8 cellular contexts compared by ENCODE assay signal in genomic region chr5:59126665-59127354, GRCh38.
DNase-seq lines count a peak whose midpoint lies in the region; ATAC-seq, FAIRE-seq and TF ChIP-seq lines count a peak whose summit lies in the region.

No MANE protein-coding gene starts in this region.

- POLR2A ChIA-PET in PC-9 (lab: Charles Lee; ENCODE audit: unreplicated experiment), result interaction anchor here (0.6 to 0.7 kb wide), 2 partner anchors 8 to 143 kb away, joined by 4 read pairs; no protein-coding TSS in a partner anchor

- H3K36me3 ChIP-seq in DND-41 (ENCODE audit: insufficient read depth, low read length) (no peaks in the 10 kb centered on the region), PC-9 (ENCODE audit: low read depth) (no peaks in the 10 kb centered on the region), fibroblast of lung (ENCODE audit: control insufficient read depth, insufficient read depth, low read length) (no peaks in the 10 kb centered on the region)

- H3K4me2 ChIP-seq in DND-41 (ENCODE audit: insufficient read depth, low read length), result peak overlapping the region; percentile 58
- peak overlapping the region; percentile 60 for H3K4me2 ChIP-seq in PC-9
- peak overlapping the region; percentile 65 for H3K4me2 ChIP-seq in fibroblast of lung (ENCODE audit: extremely low read depth, insufficient read depth, low read length)

- H4K20me1 ChIP-seq in DND-41 (ENCODE audit: insufficient read depth, low read length) (no peaks in the 10 kb centered on the region), PC-9 (ENCODE audit: insufficient read depth) (no peaks in the 10 kb centered on the region; the same call in 1 of the 2 replicates), fibroblast of lung (ENCODE audit: control insufficient read depth, extremely low read depth, insufficient read depth, low read length) (no peaks in the 10 kb centered on the region)

- TF ChIP-seq CTCF in DND-41 (IDR thresholded peaks at IDR 0.05; ENCODE audit: borderline replicate concordance, extremely low read depth, low read length, poor library complexity, severe bottlenecking) (no peak), PC-9 (conservative IDR thresholded peaks at IDR 0.05) (no peak), fibroblast of lung (conservative IDR thresholded peaks at IDR 0.05 in 1 of 2, IDR thresholded peaks at IDR 0.05 in 1 of 2; ENCODE audit: low read depth in 1 of 2, low read length in 2 of 2) (no peak)

- H3K4me1 ChIP-seq in DND-41 (ENCODE audit: insufficient read depth, low read length), result peaks cover 15% of the 10 kb centered on the region
- H3K4me1 ChIP-seq in PC-9 (replicated peaks; ENCODE audit: insufficient read depth), result peaks cover 11% of the 10 kb centered on the region; the same call in 1 of the 2 replicates
- peaks cover 4% of the 10 kb centered on the region for H3K4me1 ChIP-seq in fibroblast of lung (ENCODE audit: control insufficient read depth, extremely low read depth, insufficient read depth, low read length)

- intact Hi-C loops in PC-9 (cut with micrococcal nuclease; ENCODE audit: unreplicated experiment), result loop anchor here (1.0 kb wide), 2 partner anchors 88 to 236 kb away; no protein-coding TSS in a partner anchor

- no peak overlapping the region for H3K9ac ChIP-seq in DND-41 (ENCODE audit: low read depth, low read length)
- peak overlapping the region; percentile 21 for H3K9ac ChIP-seq in fibroblast of lung (ENCODE audit: insufficient read depth, low read length)

- no peak; the same call in 2 of the 3 replicates for ATAC-seq in DND-41 (ENCODE audit: insufficient read depth, low read depth)

- H3K9me2 ChIP-seq in PC-9 (ENCODE audit: insufficient read depth), result no peaks in the 10 kb centered on the region; the same call in 1 of the 2 replicates

- H2AFZ ChIP-seq in DND-41 (ENCODE audit: low read depth, low read length) (no peak overlapping the region), PC-9 (0 out of 2 replicates have a peak overlapping the region, but pooled peaks have one; percentile 45), fibroblast of lung (ENCODE audit: low read length) (peak overlapping the region; percentile 27)

- H3K27ac ChIP-seq in DND-41 (ENCODE audit: low read length) (no peak overlapping the region), PC-9 (no peak overlapping the region), fibroblast of lung (ENCODE audit: insufficient read depth, low read length) (peak overlapping the region; percentile 80)

- H3K9me3 ChIP-seq in DND-41 (ENCODE audit: insufficient read depth, low read length, severe bottlenecking) (no peaks in the 10 kb centered on the region), PC-9 (ENCODE audit: insufficient read depth, low read depth) (no peaks in the 10 kb centered on the region), fibroblast of lung (ENCODE audit: control insufficient read depth, insufficient read depth, low read depth, low read length) (no peaks in the 10 kb centered on the region)

- no peaks in the 10 kb centered on the region for H3K27me3 ChIP-seq in DND-41 (ENCODE audit: insufficient read depth, low read length, poor library complexity)
- no peaks in the 10 kb centered on the region for H3K27me3 ChIP-seq in PC-9 (ENCODE audit: insufficient read depth, low read depth)
- no peaks in the 10 kb centered on the region for H3K27me3 ChIP-seq in fibroblast of lung (ENCODE audit: control insufficient read depth, insufficient read depth, low read length)

- H3F3A ChIP-seq in PC-9 (ENCODE audit: insufficient read depth, low read depth), result no peaks in the 10 kb centered on the region

- H3K4me3 ChIP-seq in DND-41 (ENCODE audit: low read depth in 1 of 2, low read length in 2 of 2) (peak overlapping the region in 1 of 2 experiments; percentile 34; a peak in 1 of 4 replicates), PC-9 (no peak overlapping the region), fibroblast of lung (replicated peaks in 1 of 4; ENCODE audit: control extremely low read depth in 1 of 4, insufficient read depth in 1 of 4, low read depth in 3 of 4, low read length in 4 of 4) (peak overlapping the region in 2 of 4 experiments; percentile 30 to 44)

- no peak for DNase-seq in DND-41
- peak in 1 of 2 experiments; percentile 28 for DNase-seq in PC-9
- DNase-seq in fibroblast of lung (ENCODE audit: low read depth in 2 of 2), result peak; percentile 66 to 79
- DNase-seq in retina, result peak; percentile 70
- DNase-seq in RCC 7860 (ENCODE audit: low spot score), result no peak
- no peak for DNase-seq in RKO (ENCODE audit: low spot score)
- DNase-seq in activated naive CD4-positive, alpha-beta T cell treated with anti-CD3 and anti-CD28 coated beads, Interleukin-2, amount 50 U/mL, for 16 hours, result no peak
- no peak for DNase-seq in GF-D8 (lab: John Stamatoyannopoulos, UW)

- FAIRE-seq in RCC 7860 (lab: Jason Lieb, UNC), result no peak

- H3K79me2 ChIP-seq in DND-41 (ENCODE audit: insufficient read depth, low read length), result no peaks in the 10 kb centered on the region
- H3K79me2 ChIP-seq in PC-9 (ENCODE audit: low read depth), result no peaks in the 10 kb centered on the region
- H3K79me2 ChIP-seq in fibroblast of lung (ENCODE audit: control insufficient read depth, insufficient read depth, low read length), result no peaks in the 10 kb centered on the region

- CTCF ChIA-PET in PC-9 (lab: Charles Lee), result no interaction called here

- BruUV-seq in PC-9 (replicated peaks; lab: Mats Ljungman, UMichigan), result TSS peak; percentile 92

Comparison
In these comparisons a context has a peak if more than half of its experiments do, and no peak if none do; other contexts are left out.
1. DNase-seq: peak in fibroblast of lung (2 of 2) and retina (single experiment); none in DND-41 (single experiment), RCC 7860 (single experiment), RKO (single experiment), activated naive CD4-positive, alpha-beta T cell treated with anti-CD3 and anti-CD28 coated beads, Interleukin-2, amount 50 U/mL, for 16 hours (single experiment) and GF-D8 (single experiment).
2. Peak in every context shown above with its lines, with median percentiles within 50 percentile points of each other: H3K4me2 ChIP-seq.